In genomic region chr6:139156102-139156501, GRCh38 we compare ENCODE assay signal across 24 cellular contexts. TPM values are rescaled to one million over a fixed set of nuclear protein-coding genes. Genes with fewer than 3 reads are reported as not detected.
A peak's percentile ranks its signal among the peaks of the same experiment; 100 is the strongest.
DNase-seq lines count a peak whose midpoint lies in the region; ATAC-seq and TF ChIP-seq lines count a peak whose summit lies in the region.
"Had no signal": no experiment of that assay in that cellular context is flagged by ENCODE, and none has a peak within 500 bp of the region (broad histone marks: within the 10 kb centered on the region; RNA-seq: fewer than 3 reads in every experiment).

No MANE protein-coding gene starts in this region.

- H3K27me3 ChIP-seq in Peyer's patch, result no peaks in the 10 kb centered on the region
- no peaks in the 10 kb centered on the region for H3K27me3 ChIP-seq in adipocyte (replicated peaks; ENCODE audit: control insufficient read depth, insufficient read depth, low read length)
- H3K27me3 ChIP-seq in vagina, result no peaks in the 10 kb centered on the region
- H3K27me3 ChIP-seq: heart right ventricle, left lung had no signal

- intact Hi-C loops in activated naive CD4-positive, alpha-beta T cell treated with anti-CD3 and anti-CD28 coated beads for 36 hours (cut with micrococcal nuclease), result no loop called here
- intact Hi-C loops in natural killer cell (cut with micrococcal nuclease), result no loop called here
- intact Hi-C loops in vagina (cut with DNase I), result no loop called here

- H3K4me1 Mint-ChIP-seq in activated naive CD4-positive, alpha-beta T cell treated with anti-CD3 and anti-CD28 coated beads for 36 hours (ENCODE audit: low read depth), result peaks cover 82% of the 10 kb centered on the region
- peaks cover 73 to 76% of the 10 kb centered on the region in 2 donors for H3K4me1 Mint-ChIP-seq in natural killer cell

- peaks cover 21% of the 10 kb centered on the region for H3K36me3 Mint-ChIP-seq in activated naive CD4-positive, alpha-beta T cell treated with anti-CD3 and anti-CD28 coated beads for 36 hours (ENCODE audit: low read depth)
- H3K36me3 Mint-ChIP-seq in natural killer cell, result no peaks in the 10 kb centered on the region

- H3K4me1 ChIP-seq in Peyer's patch, result peaks cover 1 to 74% (median 19%) of the 10 kb centered on the region in 4 donors
- peaks cover 35% of the 10 kb centered on the region for H3K4me1 ChIP-seq in adipocyte (ENCODE audit: control insufficient read depth, insufficient read depth, low read length)
- peaks cover 90% of the 10 kb centered on the region for H3K4me1 ChIP-seq in vagina

- TF ChIP-seq POLR2A in Peyer's patch (IDR thresholded peaks at IDR 0.05) (no peak), vagina (IDR thresholded peaks at IDR 0.05) (no peak)

- peak overlapping the region; percentile 82 for H3K27ac Mint-ChIP-seq in activated naive CD4-positive, alpha-beta T cell treated with anti-CD3 and anti-CD28 coated beads for 36 hours
- H3K27ac Mint-ChIP-seq in natural killer cell, result peak overlapping the region; percentile 65 to 73
- H3K27ac Mint-ChIP-seq: H9 had no signal

- no peak overlapping the region for H3K4me3 Mint-ChIP-seq in activated naive CD4-positive, alpha-beta T cell treated with anti-CD3 and anti-CD28 coated beads for 36 hours
- no peak overlapping the region for H3K4me3 Mint-ChIP-seq in natural killer cell
- H3K4me3 Mint-ChIP-seq: H9 had no signal

- no peaks in the 10 kb centered on the region for H3K27me3 Mint-ChIP-seq in activated naive CD4-positive, alpha-beta T cell treated with anti-CD3 and anti-CD28 coated beads for 36 hours (ENCODE audit: low read depth)
- no peaks in the 10 kb centered on the region for H3K27me3 Mint-ChIP-seq in natural killer cell (ENCODE audit: low read depth in 2 of 2)

- TF ChIP-seq CTCF in Peyer's patch (IDR thresholded peaks at IDR 0.05) (no peak), natural killer cell (IDR thresholded peaks at IDR 0.05) (no peak), vagina (IDR thresholded peaks at IDR 0.05) (no peak)

- peak overlapping the region; percentile 50 for H3K9ac ChIP-seq in adipocyte (ENCODE audit: low read length)

- H3K27ac ChIP-seq in Peyer's patch (peak overlapping the region in 3 of 4 donors; percentile 37 to 74 (median 62)), vagina (no peak overlapping the region)
- H3K27ac ChIP-seq: epithelial cell of prostate, HL-60, left lung had no signal

- H3K9me3 ChIP-seq in Peyer's patch (no peaks in the 10 kb centered on the region), adipocyte (ENCODE audit: control insufficient read depth, low read length) (no peaks in the 10 kb centered on the region), vagina (no peaks in the 10 kb centered on the region)
- H3K9me3 ChIP-seq: heart right ventricle, left lung, mucosa of descending colon had no signal

- CTCF ChIA-PET in activated naive CD4-positive, alpha-beta T cell treated with anti-CD3 and anti-CD28 coated beads for 36 hours (lab: Charles Lee), result interaction anchor here (1.1 to 3.8 kb wide), 3 partner anchors 7 to 12 kb away, joined by 3 to 23 read pairs (median 12); no protein-coding TSS in a partner anchor

- ATAC-seq in natural killer cell, result no peak
- ATAC-seq: left lung, Panc1 had no signal

- DNase-seq in activated naive CD4-positive, alpha-beta T cell treated with anti-CD3 and anti-CD28 coated beads for 36 hours, result no peak
- no peak for DNase-seq in activated naive CD4-positive, alpha-beta T cell treated with anti-CD3 and anti-CD28 coated beads, Interleukin-2, amount 50 U/mL, for 16 hours
- DNase-seq in Peyer's patch, result no peak
- no peak for DNase-seq in adipocyte (ENCODE audit: low read depth)
- no peak for DNase-seq in natural killer cell
- no peak for DNase-seq in stimulated activated CD4-positive, alpha-beta T cell treated with anti-CD3 and anti-CD28 coated beads, Interleukin-1b, Interleukin-23, amount 100 ng/mL, for 48 hours
- DNase-seq in vagina (ENCODE audit: extremely low spot score in 2 of 2), result no peak
- no peak for DNase-seq in DMS79 (lab: John Stamatoyannopoulos, UW)
- DNase-seq: activated CD8-positive, alpha-beta memory T cell treated with anti-CD3 and anti-CD28 coated beads for 24 hours; C1 segment of cervical spinal cord; DMS53; GF-D8; H9; heart right ventricle; left lung; mucosa of descending colon; NCI-H1417 treated with DMSO at 0.1 percent for 48 hours; NCI-H2107; NCI-H510A treated with DMSO at 0.1 percent for 48 hours; NK-92 treated with Interleukin-12 subunit alpha and Interleukin-12 subunit beta, amount 100 ng/mL, for 24 hours; T-helper 9 cell had no signal

- no peaks in the 10 kb centered on the region for H3K36me3 ChIP-seq in Peyer's patch
- no peaks in the 10 kb centered on the region for H3K36me3 ChIP-seq in adipocyte (ENCODE audit: control insufficient read depth, insufficient read depth, low read length, severe bottlenecking)
- H3K36me3 ChIP-seq in vagina, result peaks cover 0 to 3% of the 10 kb centered on the region in 2 donors
- H3K36me3 ChIP-seq: heart right ventricle had no signal

- no peaks in the 10 kb centered on the region for H3K9me3 Mint-ChIP-seq in activated naive CD4-positive, alpha-beta T cell treated with anti-CD3 and anti-CD28 coated beads for 36 hours
- H3K9me3 Mint-ChIP-seq in natural killer cell, result no peaks in the 10 kb centered on the region

- H3K4me3 ChIP-seq in Peyer's patch (no peak overlapping the region), adipocyte (ENCODE audit: low read length) (peak overlapping the region; percentile 76), vagina (no peak overlapping the region)
- H3K4me3 ChIP-seq: left lung, mucosa of descending colon had no signal

RNA-seq across cellular contexts. Expression of gene HECA, which starts 21.2 kb away (rescaled TPM):
- 10 to 100 TPM; 61.1 to 61.2 TPM for total RNA-seq in activated naive CD4-positive, alpha-beta T cell treated with anti-CD3 and anti-CD28 coated beads for 36 hours
- 10 to 100 TPM; 43.6 to 60.9 (median 51.6) TPM for total RNA-seq in Peyer's patch
- total RNA-seq in natural killer cell, result 10 to 100 TPM; 76.5 to 80.5 (median 77.6) TPM
- 35.8 TPM for total RNA-seq in vagina
